ENCODE assay signal across 8 cellular contexts in the genomic region with DNA sequence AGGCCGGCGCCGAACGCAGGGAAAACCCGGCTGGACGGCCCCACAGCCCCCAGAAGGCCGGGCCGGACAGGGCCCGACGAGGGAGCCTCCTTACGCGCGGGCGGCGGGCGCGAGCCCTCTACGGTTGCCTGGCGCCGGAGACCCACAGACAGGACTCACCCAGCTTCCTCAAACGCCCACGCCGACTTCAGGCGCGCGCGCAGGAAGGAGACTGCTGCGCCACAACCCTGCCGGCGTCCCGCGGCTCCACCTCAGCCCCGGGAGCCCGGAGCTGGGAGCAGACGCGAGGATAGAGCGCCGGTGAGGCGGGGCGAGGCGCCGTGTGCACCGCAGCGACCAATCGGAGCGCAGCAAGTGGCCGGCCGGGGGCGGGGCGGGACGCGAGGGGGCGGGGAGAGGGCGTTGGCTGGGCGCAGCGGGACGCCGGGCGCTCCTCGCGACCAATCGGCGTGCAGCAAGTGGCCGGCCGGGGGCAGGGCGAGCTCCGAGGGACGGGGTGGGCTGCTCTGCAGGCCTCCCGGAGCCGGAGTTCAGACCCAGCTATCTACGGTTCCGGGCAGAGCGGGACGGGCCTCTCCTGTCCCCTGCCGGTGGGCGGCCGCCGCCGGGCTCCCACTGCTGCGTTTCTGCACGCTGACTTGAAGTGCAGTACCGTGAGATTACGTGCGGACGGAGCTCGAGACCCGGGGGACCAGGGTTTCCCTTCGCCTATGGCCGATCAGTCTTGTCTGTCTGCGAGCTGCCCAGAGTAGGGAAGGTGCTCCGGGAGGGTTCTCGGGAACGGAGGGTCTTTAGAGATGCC. TPM values are rescaled to one million over a fixed set of nuclear protein-coding genes. Genes with fewer than 3 reads are reported as not detected.
DNase-seq lines count a peak whose midpoint lies in the region; ATAC-seq and TF ChIP-seq lines count a peak whose summit lies in the region.

TMEM50B (minus strand) TSS at position 296 of the 802 bp plus-strand sequence. CDS start 11,089 bp downstream, outside the sequence.

- H3F3A ChIP-seq in PC-3 (ENCODE audit: low read length, unreplicated experiment), result no peaks in the 10 kb centered on the region

- DNase-seq in DMS53 (lab: John Stamatoyannopoulos, UW), result peak; percentile 97
- peak; percentile 89 for DNase-seq in Jurkat, Clone E6-1 (ENCODE audit: low read depth, low spot score)
- peak; percentile 95 for DNase-seq in PC-3
- peak; percentile 97 for DNase-seq in activated T-cell treated with anti-CD3 and anti-CD28 coated beads, Interleukin-2, amount 50 U/mL, for 1 hour
- peak; percentile 97 to 99 for DNase-seq in erythroblast (lab: John Stamatoyannopoulos, UW)
- DNase-seq in stimulated activated CD8-positive, alpha-beta memory T cell treated with anti-CD3 and anti-CD28 coated beads, Interleukin-7, amount 100 ng/mL, for 24 hours (ENCODE audit: low read depth), result peak; percentile 94

- peak within 1 kb of the TSS; percentile 88 for H3K4me2 ChIP-seq in PC-3 (ENCODE audit: low read length)

- H3K4me3 ChIP-seq in Jurkat, Clone E6-1 (ENCODE audit: low read length), result peak within 1 kb of the TSS; percentile 84
- peak within 1 kb of the TSS; percentile 79 for H3K4me3 ChIP-seq in PC-3 (ENCODE audit: low read length)
- H3K4me3 ChIP-seq in muscle layer of colon (ENCODE audit: low read depth in 1 of 2, low read length in 2 of 2), result peak within 1 kb of the TSS; percentile 83 to 85

- TF ChIP-seq CTCF in PC-3 (conservative IDR thresholded peaks at IDR 0.05; ENCODE audit: low read depth, low read length), result peak; percentile 38; the same call in 1 of the 2 replicates

- H3K36me3 ChIP-seq in PC-3 (ENCODE audit: low read depth, low read length) (no peaks in the 10 kb centered on the region), muscle layer of colon (ENCODE audit: insufficient read depth, low read length) (no peaks in the 10 kb centered on the region)

- ATAC-seq in GM21619 (IDR thresholded peaks at IDR 0.05; ENCODE audit: unreplicated experiment) (peak; percentile 81), PC-3 (peak; percentile 92)

- H3K4me1 ChIP-seq in PC-3 (ENCODE audit: insufficient read depth, low read length), result no peaks in the 10 kb centered on the region; the same call in 1 of the 2 replicates
- peaks cover 13% of the 10 kb centered on the region for H3K4me1 ChIP-seq in muscle layer of colon (ENCODE audit: insufficient read depth, low read length)

- POLR2A ChIA-PET in PC-3 (lab: Charles Lee; ENCODE audit: unreplicated experiment), result interaction anchor here (0.5 to 2.5 kb wide), 20 partner anchors 11 to 1742 kb away, joined by 3 to 29 read pairs (median 4); partner anchors contain the start of genes DNAJC28 and DONSON

- no peaks in the 10 kb centered on the region for H3K9me3 ChIP-seq in PC-3 (ENCODE audit: low read length)
- H3K9me3 ChIP-seq in muscle layer of colon (ENCODE audit: low read length), result no peaks in the 10 kb centered on the region

- peaks cover 18% of the 10 kb centered on the region for H3K79me2 ChIP-seq in PC-3 (ENCODE audit: low read length)

- H4K20me1 ChIP-seq in PC-3 (ENCODE audit: low read length), result no peaks in the 10 kb centered on the region

- TF ChIP-seq POLR2A in erythroblast (IDR thresholded peaks at IDR 0.05; ENCODE audit: low read length), result peak; percentile 81

- H3K9me2 ChIP-seq in PC-3 (replicated peaks; ENCODE audit: low read length), result no peaks in the 10 kb centered on the region

- H3K27ac ChIP-seq in PC-3 (ENCODE audit: low read length) (peak within 1 kb of the TSS; percentile 67), muscle layer of colon (ENCODE audit: low read depth, low read length) (peak within 1 kb of the TSS; percentile 92)

- no TSS peak for BruUV-seq in PC-3 (replicated peaks; lab: Mats Ljungman, UMichigan)

- intact Hi-C loops in PC-3 (cut with micrococcal nuclease), result loop anchor here (1.0 to 5.0 kb wide), 3 partner anchors 29 to 109 kb away; partner anchors contain the start of genes DONSON, GART and SON

- H3K9ac ChIP-seq in PC-3 (ENCODE audit: low read length) (peak within 1 kb of the TSS; percentile 90), muscle layer of colon (ENCODE audit: low read length) (peak within 1 kb of the TSS; percentile 95)

- peak within 1 kb of the TSS; percentile 85 for H2AFZ ChIP-seq in PC-3 (ENCODE audit: low read length)

- H3K27me3 ChIP-seq in PC-3 (ENCODE audit: low read length) (no peaks in the 10 kb centered on the region), muscle layer of colon (ENCODE audit: control insufficient read depth in 1 of 2, insufficient read depth in 2 of 2, low read length in 2 of 2) (no peaks in the 10 kb centered on the region)

- CTCF ChIA-PET in PC-3 (lab: Charles Lee), result interaction anchor here (0.5 to 2.4 kb wide), 17 partner anchors 11 to 351 kb away, joined by 3 to 19 read pairs (median 4); partner anchors contain the start of gene DNAJC28

RNA-seq across cellular contexts. Expression of gene TMEM50B, which starts in this region (rescaled TPM):
- 19.8 TPM for polyA plus RNA-seq in Jurkat, Clone E6-1 (2012; ENCODE audit: insufficient read depth, insufficient read length)
- total RNA-seq in PC-3 (2014; rRNA removed), result 21.5 and 25.5 TPM in 2 replicates

Comparison
In these comparisons a context has a peak if more than half of its experiments do, and no peak if none do; other contexts are left out.
1. Peak in every context shown above with its lines: DNase-seq, ATAC-seq, H3K4me3 ChIP-seq and H3K27ac ChIP-seq.